12 cellular contexts compared by ENCODE assay signal in genomic region chr2:242098445-242099128, GRCh38.
DNase-seq lines count a peak whose midpoint lies in the region; TF ChIP-seq lines count a peak whose summit lies in the region.
"Had no signal": no experiment of that assay in that cellular context is flagged by ENCODE, and none has a peak within 500 bp of the region (broad histone marks: within the 10 kb centered on the region; RNA-seq: fewer than 3 reads in every experiment).

No MANE protein-coding gene starts in this region.

- no peaks in the 10 kb centered on the region for H3K9me2 ChIP-seq in GM23248 (ENCODE audit: insufficient read depth)

- no peaks in the 10 kb centered on the region for H3F3A ChIP-seq in GM23248 (ENCODE audit: insufficient read depth)

- 80 to 85% methylated on average over 7 of the region's 7 CpGs for WGBS in GM23248 (ENCODE audit: low coverage in 1 of 2, low lambda C conversion rate in 2 of 2, missing lambda C conversion rate in 2 of 2), 2 experiments

- DNase-seq in AML-193 (lab: John Stamatoyannopoulos, UW) (peak; percentile 87 to 93), GM23248 (peak; percentile 41), MV-4-11 (lab: John Stamatoyannopoulos, UW) (peak; percentile 87), erythroblast (lab: John Stamatoyannopoulos, UW) (peak; percentile 83 to 86), NCI-H2227 (lab: John Stamatoyannopoulos, UW; ENCODE audit: unreplicated experiment) (no peak), C1 segment of cervical spinal cord (lab: John Stamatoyannopoulos, UW) (no peak), NCI-H1105 treated with DMSO at 0.1 percent for 48 hours (lab: John Stamatoyannopoulos, UW) (no peak), GM19238 (ENCODE audit: insufficient read length, low spot score) (no peak)
- DNase-seq: NCI-H1930, T-helper 1 cell, testis had no signal

- peaks cover 8% of the 10 kb centered on the region; the same call in 1 of the 2 replicates for H3K79me2 ChIP-seq in GM23248 (ENCODE audit: insufficient read depth)

- H3K9ac ChIP-seq in GM23248, result no peak overlapping the region
- H3K9ac ChIP-seq: BLaER1 had no signal

- no peak overlapping the region for H3K4me3 ChIP-seq in GM23248
- H3K4me3 ChIP-seq: BLaER1, testis had no signal

- no peak overlapping the region for H2AFZ ChIP-seq in GM23248

- no peaks in the 10 kb centered on the region for H4K20me1 ChIP-seq in GM23248 (ENCODE audit: insufficient read depth)

- no peak overlapping the region for H3K27ac ChIP-seq in GM23248
- H3K27ac ChIP-seq: BLaER1, testis had no signal

- H3K9me3 ChIP-seq in GM23248 (ENCODE audit: low read depth), result no peaks in the 10 kb centered on the region
- H3K9me3 ChIP-seq: BLaER1, testis had no signal

- H3K27me3 ChIP-seq in GM23248 (replicated peaks; ENCODE audit: insufficient read depth), result no peaks in the 10 kb centered on the region
- H3K27me3 ChIP-seq: BLaER1, testis had no signal

- H3K4me2 ChIP-seq in GM23248 (ENCODE audit: unreplicated experiment), result no peak overlapping the region
- H3K4me2 ChIP-seq: BLaER1 had no signal

- TF ChIP-seq POLR2A in erythroblast (IDR thresholded peaks at IDR 0.05; ENCODE audit: low read length), result no peak

- H3K4me1 ChIP-seq in GM23248 (ENCODE audit: insufficient read depth), result peaks cover 7% of the 10 kb centered on the region; the same call in 1 of the 2 replicates
- H3K4me1 ChIP-seq: testis had no signal

- in situ Hi-C loops in GM23248 (cut with MboI), result no loop called here

- no peaks in the 10 kb centered on the region for H3K36me3 ChIP-seq in GM23248 (ENCODE audit: low read depth)

Comparison
In these comparisons a context has a peak if more than half of its experiments do, and no peak if none do; other contexts are left out.
1. DNase-seq: peak in AML-193 (2 of 2), GM23248 (single experiment), MV-4-11 (single experiment) and erythroblast (2 of 2); none in NCI-H2227 (single experiment), C1 segment of cervical spinal cord (0 of 14), NCI-H1105 treated with DMSO at 0.1 percent for 48 hours (single experiment) and GM19238 (single experiment).